In genomic region chr13:113080361-113080831, GRCh38 we compare ENCODE assay signal across 27 cellular contexts. TPM values are rescaled to one million over a fixed set of nuclear protein-coding genes. Genes with fewer than 3 reads are reported as not detected.
"Had no signal": no experiment of that assay in that cellular context is flagged by ENCODE, and none has a peak within 500 bp of the region (broad histone marks: within the 10 kb centered on the region; RNA-seq: fewer than 3 reads in every experiment).

No MANE protein-coding gene starts in this region.

- H3K4me1 Mint-ChIP-seq: activated naive CD8-positive, alpha-beta T cell treated with anti-CD3 and anti-CD28 coated beads, Interleukin-2, amount 10 ng/mL, durations not matched to agents 7 days and 5 days; IgD-negative memory B cell; WTC11 had no signal

- H3K36me3 Mint-ChIP-seq: activated naive CD8-positive, alpha-beta T cell treated with anti-CD3 and anti-CD28 coated beads, Interleukin-2, amount 10 ng/mL, durations not matched to agents 7 days and 5 days; IgD-negative memory B cell; WTC11 had no signal

- ATAC-seq: activated CD8-positive, alpha-beta T cell treated with anti-CD3 and anti-CD28 coated beads, Interleukin-2, amount 10 ng/mL, durations not matched to agents 7 days and 5 days; WTC11 had no signal

- H3K27ac ChIP-seq: adrenal gland had no signal

- H3K9me3 ChIP-seq: adrenal gland had no signal

- H3K27me3 Mint-ChIP-seq: activated naive CD8-positive, alpha-beta T cell treated with anti-CD3 and anti-CD28 coated beads, Interleukin-2, amount 10 ng/mL, durations not matched to agents 7 days and 5 days; IgD-negative memory B cell had no signal

- DNase-seq: activated CD4-positive, alpha-beta T cell treated with anti-CD3 and anti-CD28 coated beads for 48 hours; activated CD4-positive, alpha-beta T cell treated with anti-CD3 and anti-CD28 coated beads, Interleukin-2, amount 50 U/mL, for 4 hours; activated CD4-positive, CD25-positive, alpha-beta regulatory T cell treated with anti-CD3 and anti-CD28 coated beads, Interleukin-2, amount 50 U/mL, for 72 hours; activated CD8-positive, alpha-beta memory T cell treated with anti-CD3 and anti-CD28 coated beads, Interleukin-2, amount 50 U/mL, for 48 hours; activated CD8-positive, alpha-beta T cell treated with anti-CD3 and anti-CD28 coated beads, Interleukin-2, amount 10 ng/mL, durations not matched to agents 7 days and 5 days; activated naive CD4-positive, alpha-beta T cell treated with anti-CD3 and anti-CD28 coated beads, Interleukin-2, amount 50 U/mL, for 16 hours; activated naive CD8-positive, alpha-beta T cell treated with anti-CD3 and anti-CD28 coated beads, Interleukin-2, amount 10 ng/mL, durations not matched to agents 7 days and 5 days; activated T-cell treated with anti-CD3 and anti-CD28 coated beads, Interleukin-2, amount 50 U/mL, for 1 hour; anterior cingulate cortex; KG1; NCI-H1105; NCI-H1436; NCI-H1694 treated with DMSO at 0.1 percent for 48 hours; NCI-H2029 treated with DMSO at 0.1 percent for 48 hours; NCI-H345; NCI-H510A; NCI-H526 treated with DMSO at 0.1 percent for 48 hours; NK-92 treated with Interleukin-12 subunit alpha and Interleukin-12 subunit beta, amount 100 ng/mL, for 24 hours; OCI-M1; RPMI8226; SHP77 had no signal

- H3K9me3 Mint-ChIP-seq: activated naive CD8-positive, alpha-beta T cell treated with anti-CD3 and anti-CD28 coated beads, Interleukin-2, amount 10 ng/mL, durations not matched to agents 7 days and 5 days; IgD-negative memory B cell; T-helper 1 cell treated with Interleukin-12 subunit alpha and Interleukin-12 subunit beta and Interleukin-4 antibody, amounts not matched to agents 30 μg/mL and 1 μg/mL, for 36 hours; WTC11 had no signal

- H3K4me1 ChIP-seq: adrenal gland had no signal

- H3K4me3 ChIP-seq: adrenal gland had no signal

- H3K27ac Mint-ChIP-seq: activated CD8-positive, alpha-beta T cell treated with anti-CD3 and anti-CD28 coated beads, Interleukin-2, amount 10 ng/mL, durations not matched to agents 7 days and 5 days; activated naive CD8-positive, alpha-beta T cell treated with anti-CD3 and anti-CD28 coated beads, Interleukin-2, amount 10 ng/mL, durations not matched to agents 7 days and 5 days; IgD-negative memory B cell; T-helper 1 cell treated with Interleukin-12 subunit alpha and Interleukin-12 subunit beta and Interleukin-4 antibody, amounts not matched to agents 30 μg/mL and 1 μg/mL, for 36 hours; WTC11 had no signal

- H3K4me3 Mint-ChIP-seq: activated CD8-positive, alpha-beta T cell treated with anti-CD3 and anti-CD28 coated beads, Interleukin-2, amount 10 ng/mL, durations not matched to agents 7 days and 5 days; activated naive CD8-positive, alpha-beta T cell treated with anti-CD3 and anti-CD28 coated beads, Interleukin-2, amount 10 ng/mL, durations not matched to agents 7 days and 5 days; IgD-negative memory B cell; T-helper 1 cell treated with Interleukin-12 subunit alpha and Interleukin-12 subunit beta and Interleukin-4 antibody, amounts not matched to agents 30 μg/mL and 1 μg/mL, for 36 hours; WTC11 had no signal

- H3K27me3 ChIP-seq: adrenal gland had no signal

RNA-seq across cellular contexts. Expression of gene F7, which starts 25.2 kb away (rescaled TPM):
- total RNA-seq: activated CD8-positive, alpha-beta T cell treated with anti-CD3 and anti-CD28 coated beads, Interleukin-2, amount 10 ng/mL, durations not matched to agents 7 days and 5 days; MCF 10A; SK-MEL-5 had no signal
- polyA plus RNA-seq: IgD-negative memory B cell had no signal

RNA-seq across cellular contexts. Expression of gene F10, which starts 42.2 kb away (rescaled TPM):
- total RNA-seq: activated CD8-positive, alpha-beta T cell treated with anti-CD3 and anti-CD28 coated beads, Interleukin-2, amount 10 ng/mL, durations not matched to agents 7 days and 5 days; activated naive CD8-positive, alpha-beta T cell treated with anti-CD3 and anti-CD28 coated beads, Interleukin-2, amount 10 ng/mL, durations not matched to agents 7 days and 5 days; MCF 10A; SK-MEL-5 had no signal
- polyA plus RNA-seq: IgD-negative memory B cell had no signal
